Comparison of ENCODE assay signal across 8 cellular contexts in the genomic region with DNA sequence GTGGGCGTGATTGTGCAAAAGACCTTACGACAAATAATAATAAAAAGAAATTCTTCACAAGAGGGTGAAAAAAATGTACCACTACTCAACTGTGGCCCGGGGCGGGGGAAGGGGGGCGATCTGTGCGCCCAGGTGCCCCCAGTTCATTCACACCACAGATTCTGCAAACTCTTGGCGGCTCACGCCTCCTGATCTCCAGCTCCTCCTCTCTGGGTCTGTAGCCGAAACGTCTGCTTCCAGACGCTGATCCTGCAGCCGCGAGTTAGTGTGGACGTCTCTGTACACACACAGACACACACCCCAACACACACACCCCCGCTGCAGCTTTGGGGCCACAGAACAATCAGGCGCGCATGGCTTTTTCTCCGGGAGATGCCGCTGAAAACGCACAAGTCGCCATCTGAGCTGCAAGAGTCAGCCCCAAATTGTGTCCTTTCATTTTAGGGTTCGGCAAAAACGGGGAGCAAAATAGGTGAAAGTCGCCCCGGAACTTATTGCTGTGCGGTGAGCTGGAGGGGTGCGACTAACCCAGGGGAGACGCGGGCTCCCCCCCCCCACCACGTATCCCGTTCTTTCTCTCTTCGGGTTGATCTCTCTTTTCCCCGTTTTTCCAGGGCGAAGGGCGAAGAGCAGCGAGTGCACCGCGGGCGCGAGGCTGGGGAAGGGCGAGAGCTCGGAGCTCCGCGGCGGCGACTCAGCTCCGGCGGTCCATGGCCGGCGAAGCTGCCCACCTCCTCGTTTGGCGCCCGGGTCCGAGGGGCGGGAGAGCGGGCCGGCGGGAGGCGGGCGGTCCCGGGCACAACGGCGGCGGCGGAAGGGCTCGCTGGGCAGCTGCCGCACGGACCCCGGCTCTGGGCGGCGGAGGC. TPM values are rescaled to one million over a fixed set of nuclear protein-coding genes. Genes with fewer than 3 reads are reported as not detected.
A peak's percentile ranks its signal among the peaks of the same experiment; 100 is the strongest.
DNase-seq lines count a peak whose midpoint lies in the region; ATAC-seq, FAIRE-seq and TF ChIP-seq lines count a peak whose summit lies in the region.

No MANE protein-coding gene starts in this region.

- H3K4me3 Mint-ChIP-seq in stimulated activated memory B cell treated with anti-CD40 and anti-IgM and Interleukin-4, amounts not matched to agents 10 μg/mL and 1 μg/mL and 100 μg/mL, for 72 hours: peak overlapping the region; percentile 71

- peaks cover 7 to 19% of the 10 kb centered on the region in 2 donors for H3K4me1 ChIP-seq in ascending aorta

- H3K27ac Mint-ChIP-seq in stimulated activated memory B cell treated with anti-CD40 and anti-IgM and Interleukin-4, amounts not matched to agents 10 μg/mL and 1 μg/mL and 100 μg/mL, for 72 hours: no peak overlapping the region

- no peaks in the 10 kb centered on the region for H3K9me3 ChIP-seq in ascending aorta

- intact Hi-C loops in ascending aorta (cut with DNase I): no loop called here

- no peak for TF ChIP-seq CTCF in ascending aorta (IDR thresholded peaks at IDR 0.05)

- no peaks in the 10 kb centered on the region for H3K27me3 ChIP-seq in ascending aorta

- H3K36me3 Mint-ChIP-seq in stimulated activated memory B cell treated with anti-CD40 and anti-IgM and Interleukin-4, amounts not matched to agents 10 μg/mL and 1 μg/mL and 100 μg/mL, for 72 hours: no peaks in the 10 kb centered on the region

- FAIRE-seq in urothelium cell line (lab: Jason Lieb, UNC): no peak

- H3K27me3 Mint-ChIP-seq in stimulated activated memory B cell treated with anti-CD40 and anti-IgM and Interleukin-4, amounts not matched to agents 10 μg/mL and 1 μg/mL and 100 μg/mL, for 72 hours: peaks cover 81% of the 10 kb centered on the region

- no peak overlapping the region for H3K27ac ChIP-seq in ascending aorta

- no peaks in the 10 kb centered on the region for H3K36me3 ChIP-seq in ascending aorta

- H3K4me1 Mint-ChIP-seq in stimulated activated memory B cell treated with anti-CD40 and anti-IgM and Interleukin-4, amounts not matched to agents 10 μg/mL and 1 μg/mL and 100 μg/mL, for 72 hours: peaks cover 44% of the 10 kb centered on the region

- H3K9me3 Mint-ChIP-seq in stimulated activated memory B cell treated with anti-CD40 and anti-IgM and Interleukin-4, amounts not matched to agents 10 μg/mL and 1 μg/mL and 100 μg/mL, for 72 hours: no peaks in the 10 kb centered on the region

- peak overlapping the region; percentile 65 to 67 for H3K4me3 ChIP-seq in ascending aorta

- DNase-seq in EL (peak; percentile 78), LHCN-M2 (ENCODE audit: low read depth) (peak; percentile 83), ascending aorta (ENCODE audit: low spot score in 2 of 2) (no peak), iris pigment epithelial cell (ENCODE audit: low read depth) (peak; percentile 86), NCI-H2081 treated with DMSO at 0.1 percent for 48 hours (lab: John Stamatoyannopoulos, UW) (no peak), urothelium cell line (ENCODE audit: low spot score) (no peak), HUDEP-2 (lab: John Stamatoyannopoulos, UW; ENCODE audit: unreplicated experiment in 76 of 76) (no peak)

- ATAC-seq in stimulated activated memory B cell treated with anti-CD40 and anti-IgM and Interleukin-4, amounts not matched to agents 10 μg/mL and 1 μg/mL and 100 μg/mL, for 72 hours: no peak

RNA-seq across cellular contexts. Expression of gene WNT5A, which starts 0.5 kb away (rescaled TPM):
- total RNA-seq in LHCN-M2 (2014; rRNA removed) (173 and 180 TPM in 2 replicates), ascending aorta (11.3 TPM)
- 56.0 TPM for polyA plus RNA-seq in LHCN-M2 (2012)

Comparison
In these comparisons a context has a peak if more than half of its experiments do, and no peak if none do; other contexts are left out.
1. DNase-seq: peak in EL (single experiment), LHCN-M2 (single experiment) and iris pigment epithelial cell (single experiment); none in ascending aorta (0 of 2), NCI-H2081 treated with DMSO at 0.1 percent for 48 hours (single experiment), urothelium cell line (single experiment) and HUDEP-2 (0 of 76).
2. RNA of gene WNT5A, which starts 0.5 kb away (total RNA-seq): 173 to 180 TPM in LHCN-M2; 11.3 TPM in ascending aorta (single experiment); every median in the first group is over 10 times any median in the second.